12 cellular contexts compared by ENCODE assay signal in genomic region chr6:55449219-55449618, GRCh38.
DNase-seq lines count a peak whose midpoint lies in the region; TF ChIP-seq lines count a peak whose summit lies in the region.
"Had no signal": no experiment of that assay in that cellular context is flagged by ENCODE, and none has a peak within 500 bp of the region (broad histone marks: within the 10 kb centered on the region; RNA-seq: fewer than 3 reads in every experiment).

No MANE protein-coding gene starts in this region.

- H3K27ac ChIP-seq in VCaP = no peak overlapping the region
- H3K27ac ChIP-seq: breast epithelium had no signal

- TF ChIP-seq EP300 in Ishikawa (IDR thresholded peaks at IDR 0.05; ENCODE audit: borderline replicate concordance) = no peak

- DNase-seq in Daoy (ENCODE audit: low read depth) = peak; percentile 19
- peak; percentile 42 for DNase-seq in left kidney (ENCODE audit: low read depth, low spot score)
- DNase-seq in stimulated activated CD4-positive, alpha-beta T cell treated with anti-CD3 and anti-CD28 coated beads, Interleukin-15, amount 100 ng/mL, for 24 hours = no peak
- DNase-seq in NCI-H2171 (lab: John Stamatoyannopoulos, UW) = no peak
- no peak for DNase-seq in T-helper 2 cell
- DNase-seq: activated CD4-positive, alpha-beta T cell treated with anti-CD3 and anti-CD28 coated beads for 4 hours; Karpas-422; right cardiac atrium; Right ventricle myocardium superior had no signal

- TF ChIP-seq RAD21 in Ishikawa (IDR thresholded peaks at IDR 0.05; ENCODE audit: low read depth) = peak; percentile 38; the same call in 1 of the 2 replicates

- peak; percentile 60 for TF ChIP-seq CTCF in VCaP (conservative IDR thresholded peaks at IDR 0.05)

TF ChIP-seq in Ishikawa, 13 proteins besides CTCF, POLR2A, EP300 and RAD21:
- no peak for TF ChIP-seq MAX (IDR thresholded peaks at IDR 0.05)

Comparison
In these comparisons a context has a peak if more than half of its experiments do, and no peak if none do; other contexts are left out.
1. DNase-seq: peak in Daoy (single experiment) and left kidney (single experiment); none in stimulated activated CD4-positive, alpha-beta T cell treated with anti-CD3 and anti-CD28 coated beads, Interleukin-15, amount 100 ng/mL, for 24 hours (single experiment), NCI-H2171 (single experiment) and T-helper 2 cell (0 of 5).